21 cellular contexts compared by ENCODE assay signal in the genomic region with DNA sequence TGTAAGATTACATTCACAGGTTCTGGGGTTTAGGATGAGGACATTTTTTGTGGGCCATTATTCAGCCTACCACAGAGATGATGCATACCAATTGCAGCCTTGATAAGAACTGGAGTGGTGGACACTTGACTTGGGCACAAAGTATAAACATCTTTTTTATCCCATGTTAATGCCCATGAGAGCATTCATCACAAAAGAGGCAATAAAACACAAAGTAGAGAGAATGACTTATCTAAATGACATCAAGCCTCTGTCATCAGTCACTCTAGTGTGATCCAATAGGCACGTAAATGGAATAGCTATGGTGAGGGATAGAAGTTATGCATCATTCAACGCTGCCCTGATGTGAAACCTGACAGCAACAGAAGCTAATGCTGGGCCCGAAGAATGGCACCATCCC. TPM values are rescaled to one million over a fixed set of nuclear protein-coding genes. Genes with fewer than 3 reads are reported as not detected.
"Had no signal": no experiment of that assay in that cellular context is flagged by ENCODE, and none has a peak within 500 bp of the region (broad histone marks: within the 10 kb centered on the region; RNA-seq: fewer than 3 reads in every experiment).

No MANE protein-coding gene starts in this region.

- H3K27me3 Mint-ChIP-seq: activated B cell treated with CpG ODN at 0.5 μM for 24 hours; activated CD4-positive, alpha-beta memory T cell treated with anti-CD3 and anti-CD28 coated beads, Interleukin-2, amount 10 ng/mL, durations not matched to agents 7 days and 5 days; brain had no signal

- FAIRE-seq: colon, urothelium cell line had no signal

- H3K4me3 ChIP-seq: heart right ventricle, tibial artery had no signal

- H3K4me1 Mint-ChIP-seq: activated B cell treated with CpG ODN at 0.5 μM for 24 hours; activated CD4-positive, alpha-beta memory T cell treated with anti-CD3 and anti-CD28 coated beads, Interleukin-2, amount 10 ng/mL, durations not matched to agents 7 days and 5 days; activated CD8-positive, alpha-beta memory T cell treated with anti-CD3 and anti-CD28 coated beads, Interleukin-2, amount 10 ng/mL, durations not matched to agents 7 days and 5 days; activated naive CD8-positive, alpha-beta T cell treated with anti-CD3 and anti-CD28 coated beads for 36 hours; activated T-helper 17 cell treated with anti-CD3 and anti-CD28 coated beads, Interleukin-2, amount 50 U/mL, for 72 hours had no signal

- H3K4me3 Mint-ChIP-seq: activated B cell treated with CpG ODN at 0.5 μM for 24 hours; activated CD4-positive, alpha-beta memory T cell treated with anti-CD3 and anti-CD28 coated beads, Interleukin-2, amount 10 ng/mL, durations not matched to agents 7 days and 5 days; activated CD8-positive, alpha-beta memory T cell treated with anti-CD3 and anti-CD28 coated beads, Interleukin-2, amount 10 ng/mL, durations not matched to agents 7 days and 5 days; activated naive CD8-positive, alpha-beta T cell treated with anti-CD3 and anti-CD28 coated beads for 36 hours; activated T-helper 17 cell treated with anti-CD3 and anti-CD28 coated beads, Interleukin-2, amount 50 U/mL, for 72 hours; brain had no signal

- H3K36me3 ChIP-seq: heart right ventricle, tibial artery had no signal

- H3K4me1 ChIP-seq: heart right ventricle, tibial artery had no signal

- H3K27ac ChIP-seq: heart right ventricle, tibial artery had no signal

- H3K27me3 ChIP-seq: heart right ventricle, tibial artery had no signal

- H3K36me3 Mint-ChIP-seq: activated CD8-positive, alpha-beta memory T cell treated with anti-CD3 and anti-CD28 coated beads, Interleukin-2, amount 10 ng/mL, durations not matched to agents 7 days and 5 days; activated naive CD8-positive, alpha-beta T cell treated with anti-CD3 and anti-CD28 coated beads for 36 hours had no signal

- H3K9me3 ChIP-seq: tibial artery had no signal

- DNase-seq: activated B cell treated with CpG ODN at 0.5 μM for 24 hours; activated CD4-positive, alpha-beta memory T cell treated with anti-CD3 and anti-CD28 coated beads, Interleukin-2, amount 10 ng/mL, durations not matched to agents 7 days and 5 days; activated CD4-positive, alpha-beta T cell treated with anti-CD3 and anti-CD28 coated beads for 48 hours; activated CD8-positive, alpha-beta memory T cell treated with anti-CD3 and anti-CD28 coated beads, Interleukin-2, amount 10 ng/mL, durations not matched to agents 7 days and 5 days; activated naive CD4-positive, alpha-beta T cell; activated naive CD8-positive, alpha-beta T cell treated with anti-CD3 and anti-CD28 coated beads for 36 hours; amygdala; caudate nucleus; erythroblast; heart right ventricle; left ventricle myocardium superior; occipital lobe; stimulated activated CD4-positive, alpha-beta T cell treated with anti-CD3 and anti-CD28 coated beads, Interleukin-12 subunit alpha, Interleukin-12 subunit beta, amount 100 ng/mL, for 4 hours; stimulated activated CD4-positive, alpha-beta T cell treated with anti-CD3 and anti-CD28 coated beads, Interleukin-1b, Interleukin-23, amount 100 ng/mL, for 48 hours; stimulated activated naive CD4-positive, alpha-beta T cell treated with Interleukin-2 at 50 U/mL for 16 hours; substantia nigra; tibial artery had no signal

- H3K9me3 Mint-ChIP-seq: activated CD4-positive, alpha-beta memory T cell treated with anti-CD3 and anti-CD28 coated beads, Interleukin-2, amount 10 ng/mL, durations not matched to agents 7 days and 5 days; activated naive CD8-positive, alpha-beta T cell treated with anti-CD3 and anti-CD28 coated beads for 36 hours; activated T-helper 17 cell treated with anti-CD3 and anti-CD28 coated beads, Interleukin-2, amount 50 U/mL, for 72 hours had no signal

- H3K27ac Mint-ChIP-seq: activated B cell treated with CpG ODN at 0.5 μM for 24 hours; activated CD4-positive, alpha-beta memory T cell treated with anti-CD3 and anti-CD28 coated beads, Interleukin-2, amount 10 ng/mL, durations not matched to agents 7 days and 5 days; activated CD8-positive, alpha-beta memory T cell treated with anti-CD3 and anti-CD28 coated beads, Interleukin-2, amount 10 ng/mL, durations not matched to agents 7 days and 5 days; activated naive CD8-positive, alpha-beta T cell treated with anti-CD3 and anti-CD28 coated beads for 36 hours; activated T-helper 17 cell treated with anti-CD3 and anti-CD28 coated beads, Interleukin-2, amount 50 U/mL, for 72 hours had no signal

- ATAC-seq: activated CD8-positive, alpha-beta memory T cell treated with anti-CD3 and anti-CD28 coated beads, Interleukin-2, amount 10 ng/mL, durations not matched to agents 7 days and 5 days; activated T-helper 17 cell treated with anti-CD3 and anti-CD28 coated beads, Interleukin-2, amount 50 U/mL, for 72 hours; heart right ventricle; left ventricle myocardium superior had no signal

RNA-seq across cellular contexts. Expression of gene VEPH1, which starts 25.8 kb away (rescaled TPM):
- total RNA-seq: activated B cell treated with CpG ODN at 0.5 μM for 24 hours; activated CD4-positive, alpha-beta memory T cell treated with anti-CD3 and anti-CD28 coated beads, Interleukin-2, amount 10 ng/mL, durations not matched to agents 7 days and 5 days; activated CD8-positive, alpha-beta memory T cell treated with anti-CD3 and anti-CD28 coated beads, Interleukin-2, amount 10 ng/mL, durations not matched to agents 7 days and 5 days; activated naive CD8-positive, alpha-beta T cell treated with anti-CD3 and anti-CD28 coated beads for 36 hours; activated T-helper 17 cell treated with anti-CD3 and anti-CD28 coated beads, Interleukin-2, amount 50 U/mL, for 72 hours had no signal

RNA-seq across cellular contexts. Expression of gene PTX3, which starts 40.8 kb away (rescaled TPM):
- total RNA-seq: activated B cell treated with CpG ODN at 0.5 μM for 24 hours; activated CD4-positive, alpha-beta memory T cell treated with anti-CD3 and anti-CD28 coated beads, Interleukin-2, amount 10 ng/mL, durations not matched to agents 7 days and 5 days; activated CD8-positive, alpha-beta memory T cell treated with anti-CD3 and anti-CD28 coated beads, Interleukin-2, amount 10 ng/mL, durations not matched to agents 7 days and 5 days had no signal
